ENCODE assay signal across 9 cellular contexts in genomic region chr12:71694099-71694820, GRCh38. TPM values are rescaled to one million over a fixed set of nuclear protein-coding genes. Genes with fewer than 3 reads are reported as not detected.
DNase-seq lines count a peak whose midpoint lies in the region; ATAC-seq, FAIRE-seq and TF ChIP-seq lines count a peak whose summit lies in the region.
"Had no signal": no experiment of that assay in that cellular context is flagged by ENCODE, and none has a peak within 500 bp of the region (broad histone marks: within the 10 kb centered on the region; RNA-seq: fewer than 3 reads in every experiment).

No MANE protein-coding gene starts in this region.

- no peak for TF ChIP-seq RAD21 in GM12878 (IDR thresholded peaks at IDR 0.05; ENCODE audit: insufficient read depth, low read depth, low read length)

- peak in 1 of 2 experiments; percentile 26; a peak in 1 of 4 replicates for TF ChIP-seq EP300 in GM12878 (IDR thresholded peaks at IDR 0.05; ENCODE audit: borderline replicate concordance in 1 of 2, control insufficient read depth in 1 of 2, low read depth in 2 of 2, low read length in 2 of 2)

- peaks cover 31% of the 10 kb centered on the region for H3K79me2 ChIP-seq in GM12878 (ENCODE audit: control insufficient read depth, insufficient read depth, low read length)

- in situ Hi-C loops in GM12878 (cut with MboI) = no loop called here

- H3K27ac ChIP-seq in GM12878 (ENCODE audit: control insufficient read depth, insufficient read depth) = peak overlapping the region; percentile 78
- H3K27ac ChIP-seq: 22Rv1 had no signal

- H3K4me1 ChIP-seq in GM12878 (ENCODE audit: control insufficient read depth, insufficient read depth, low read length) = peaks cover 35% of the 10 kb centered on the region

- no peaks in the 10 kb centered on the region for H4K20me1 ChIP-seq in GM12878 (ENCODE audit: control insufficient read depth, insufficient read depth)

- no peaks in the 10 kb centered on the region for H3K27me3 ChIP-seq in GM12878 (replicated peaks in 1 of 2; ENCODE audit: control insufficient read depth in 2 of 2, insufficient read depth in 2 of 2, low read length in 1 of 2)

- RAD21 ChIA-PET in GM12878 (lab: Charles Lee; ENCODE audit: unreplicated experiment) = interaction anchor here (1.0 to 3.2 kb wide), 4 partner anchors 8 to 60 kb away, joined by 4 to 14 read pairs (median 4); partner anchors contain the start of genes RAB21 and TMEM19

- DNase-seq in DMS 273 (lab: John Stamatoyannopoulos, UW; ENCODE audit: unreplicated experiment) (peak; percentile 38), DMS 273 treated with DMSO at 0.1 percent for 48 hours (lab: John Stamatoyannopoulos, UW) (no peak), GM12878 (ENCODE audit: low read depth, low spot score) (peak; percentile 79), NCI-H2227 treated with DMSO at 0.1 percent for 48 hours (lab: John Stamatoyannopoulos, UW) (no peak), posterior cingulate gyrus (no peak), inferior parietal cortex (ENCODE audit: extremely low spot score) (no peak)
- DNase-seq in stimulated activated naive CD8-positive, alpha-beta T cell treated with anti-CD3 and anti-CD28 coated beads, Interleukin-15, Interleukin-2, amounts not matched to agents 100 U/mL and 50 U/mL, for 24 hours = no peak

- H3K36me3 ChIP-seq in GM12878 (ENCODE audit: control insufficient read depth in 2 of 2, insufficient read depth in 2 of 2, low read length in 1 of 2) = peaks cover 0 to 7% of the 10 kb centered on the region in 2 experiments; a peak in 3 of 4 replicates

- FAIRE-seq in GM12878 (lab: Jason Lieb, UNC) = peak; percentile 65

- H2AFZ ChIP-seq in GM12878 (ENCODE audit: control insufficient read depth, low read depth, low read length) = peak overlapping the region; percentile 61

- no TSS peak for BruUV-seq in GM12878 (replicated peaks; lab: Mats Ljungman, UMichigan)

- POLR2A ChIA-PET in GM12878 (lab: Charles Lee) = interaction anchor here (0.7 to 1.0 kb wide), 2 partner anchors 31 to 32 kb away, joined by 3 read pairs; partner anchors contain the start of gene ZFC3H1

- ATAC-seq in HG03066 (IDR thresholded peaks at IDR 0.05; ENCODE audit: low read depth, unreplicated experiment) (peak; percentile 84), GM12878 (peak; percentile 86)
- ATAC-seq in stimulated activated naive CD8-positive, alpha-beta T cell treated with anti-CD3 and anti-CD28 coated beads, Interleukin-15, Interleukin-2, amounts not matched to agents 100 U/mL and 50 U/mL, for 24 hours = peak; percentile 32

- H3K9ac ChIP-seq in GM12878 (ENCODE audit: control insufficient read depth, insufficient read depth, low read length) = peak overlapping the region; percentile 40; the same call in 1 of the 2 replicates

- SMC1A ChIA-PET in GM12878 (lab: Charles Lee; ENCODE audit: uncharacterized antibody, unreplicated experiment) = interaction anchor here (0.6 to 2.8 kb wide), 12 partner anchors 8 to 262 kb away, joined by 3 to 16 read pairs (median 3); partner anchors contain the start of genes THAP2, TMEM19 and ZFC3H1

- CTCF ChIA-PET in GM12878 (lab: Yijun Ruan, JAX) = interaction anchor here (1.2 to 2.2 kb wide), 5 partner anchors 12 to 85 kb away, joined by 3 to 7 read pairs (median 3); partner anchors contain the start of gene THAP2

- TF ChIP-seq CTCF in GM12878 (IDR thresholded peaks at IDR 0.05 in 2 of 3, conservative IDR thresholded peaks at IDR 0.05 in 1 of 3; ENCODE audit: control insufficient read depth in 2 of 3, extremely low read depth in 1 of 3, insufficient read depth in 1 of 3, low read depth in 3 of 3, low read length in 3 of 3) = no peak

- H3K4me2 ChIP-seq in GM12878 (ENCODE audit: control insufficient read depth, insufficient read depth) = peak overlapping the region; percentile 90

- no peaks in the 10 kb centered on the region for H3K9me3 ChIP-seq in GM12878 (replicated peaks; ENCODE audit: control insufficient read depth, insufficient read depth, low read length)

- intact Hi-C loops in GM12878 (cut with micrococcal nuclease; ENCODE audit: unreplicated experiment) (no loop called here), posterior cingulate gyrus (cut with DNase I) (no loop called here)

- 0% methylated on average over 1 of the region's 1 CpG for WGBS in GM12878 (ENCODE audit: insufficient coverage, insufficient replicate concordance, low lambda C conversion rate, missing lambda C conversion rate)

- no peak for TF ChIP-seq POLR2A in GM12878 (IDR thresholded peaks at IDR 0.05; ENCODE audit: low read depth, low read length)

- H3K4me3 ChIP-seq in GM12878 = peak overlapping the region; percentile 30; the same call in 1 of the 2 replicates

TF ChIP-seq in GM12878, 131 proteins besides CTCF, POLR2A, EP300 and RAD21 (continues in another document):
- TF ChIP-seq FOXM1 (IDR thresholded peaks at IDR 0.05; ENCODE audit: low read depth, low read length) (0 out of 2 replicates have a peak, but pooled peaks have one; percentile 7), CREM (IDR thresholded peaks at IDR 0.05; ENCODE audit: low read depth) (no peak), ESRRA (IDR thresholded peaks at IDR 0.05; ENCODE audit: low read length) (no peak)

RNA-seq across cellular contexts. Expression of gene TMEM19, which starts 8.4 kb away (rescaled TPM):
- total RNA-seq in GM12878 (2013; cell fraction: nucleolus; rRNA removed) = 33.5 and 40.3 TPM in 2 replicates
- total RNA-seq in GM12878 (2014; rRNA removed) = 36.7 and 51.0 TPM in 2 replicates
- 38.4 and 41.4 TPM in 2 replicates for total RNA-seq in GM12878 (2014; rRNA removed; fragmentation: Illumina TruSeq; extraction: Trizol)
- total RNA-seq in GM12878 (2021) = 44.8 and 49.1 TPM in 2 replicates
- polyA plus RNA-seq in GM12878 (2011; ENCODE audit: low read depth) = 17.6 TPM
- 40.3 and 51.2 TPM in 2 replicates for polyA plus RNA-seq in GM12878 (2011; rRNA removed)
- polyA plus RNA-seq in GM12878 (2011; cell fraction: cytosol; rRNA removed) = 20.4 and 22.1 TPM in 2 replicates
- polyA plus RNA-seq in GM12878 (2011; cell fraction: nucleus; rRNA removed) = 12.5 and 16.4 TPM in 2 replicates
- polyA plus RNA-seq in GM12878 (2012) = 16.5 and 21.0 TPM in 2 replicates
- 26.4 and 26.7 TPM in 2 replicates for polyA plus RNA-seq in GM12878 (2014; fragmentation: Illumina TruSeq; extraction: Trizol)
- 10 to 100 TPM; 32.2 to 54.9 TPM for polyA plus RNA-seq in GM12878 (2014; fragmentation: Nextera tagmentation; extraction: Ambion mirVana)
- 37.6 and 41.3 TPM in 2 replicates for polyA plus RNA-seq in GM12878 (2014; rRNA removed)
- 10 to 100 TPM; 45.7 to 51.6 TPM for polyA plus RNA-seq in GM12878 (2016; fragmentation: Nextera tagmentation; extraction: Ambion mirVana)
- 57.9 and 62.6 TPM in 2 replicates for polyA minus RNA-seq in GM12878 (2011; rRNA and poly(A)+ RNA removed)
- 22.2 TPM in 2 replicates for polyA minus RNA-seq in GM12878 (2011; cell fraction: cytosol; rRNA and poly(A)+ RNA removed)
- 8.2 and 15.1 TPM in 2 replicates for polyA minus RNA-seq in GM12878 (2011; cell fraction: nucleus; rRNA and poly(A)+ RNA removed)

RNA-seq across cellular contexts. Expression of gene THAP2, which starts 30.2 kb away (rescaled TPM):
- total RNA-seq in GM12878 (2013; cell fraction: nucleolus; rRNA removed) = 19.8 and 21.9 TPM in 2 replicates
- total RNA-seq in GM12878 (2014; rRNA removed) = 5.1 and 6.6 TPM in 2 replicates
- total RNA-seq in GM12878 (2014; rRNA removed; fragmentation: Illumina TruSeq; extraction: Trizol) = 6.9 and 7.9 TPM in 2 replicates
- 4.6 and 5.1 TPM in 2 replicates for total RNA-seq in GM12878 (2021)
- 1.1 TPM for polyA plus RNA-seq in GM12878 (2011; ENCODE audit: low read depth)
- 4.8 and 9.8 TPM in 2 replicates for polyA plus RNA-seq in GM12878 (2011; rRNA removed)
- polyA plus RNA-seq in GM12878 (2011; cell fraction: cytosol; rRNA removed) = 1.2 and 1.4 TPM in 2 replicates
- polyA plus RNA-seq in GM12878 (2011; cell fraction: nucleus; rRNA removed) = 2.3 and 3.2 TPM in 2 replicates
- 3.7 and 4.7 TPM in 2 replicates for polyA plus RNA-seq in GM12878 (2012)
- polyA plus RNA-seq in GM12878 (2014; fragmentation: Illumina TruSeq; extraction: Trizol) = 6.7 and 10.6 TPM in 2 replicates
- polyA plus RNA-seq in GM12878 (2014; fragmentation: Nextera tagmentation; extraction: Ambion mirVana) = 10 to 100 TPM; 13.4 to 18.0 TPM
- polyA plus RNA-seq in GM12878 (2014; rRNA removed) = 3.9 and 4.1 TPM in 2 replicates
- 10 to 100 TPM; 11.5 to 11.8 TPM for polyA plus RNA-seq in GM12878 (2016; fragmentation: Nextera tagmentation; extraction: Ambion mirVana)
- polyA minus RNA-seq in GM12878 (2011; rRNA and poly(A)+ RNA removed) = 2.7 and 3.9 TPM in 2 replicates
- polyA minus RNA-seq in GM12878 (2011; cell fraction: cytosol; rRNA and poly(A)+ RNA removed) = 1.5 and 2.2 TPM in 2 replicates
- 6.2 and 6.5 TPM in 2 replicates for polyA minus RNA-seq in GM12878 (2011; cell fraction: nucleus; rRNA and poly(A)+ RNA removed)

RNA-seq across cellular contexts. Expression of gene ZFC3H1, which starts 30.6 kb away (rescaled TPM):
- 316 TPM in 2 replicates for total RNA-seq in GM12878 (2013; cell fraction: nucleolus; rRNA removed)
- total RNA-seq in GM12878 (2014; rRNA removed) = 27.1 and 29.7 TPM in 2 replicates
- total RNA-seq in GM12878 (2014; rRNA removed; fragmentation: Illumina TruSeq; extraction: Trizol) = 23.5 and 28.6 TPM in 2 replicates
- total RNA-seq in GM12878 (2021) = 35.1 and 40.1 TPM in 2 replicates
- 17.8 TPM for polyA plus RNA-seq in GM12878 (2011; ENCODE audit: low read depth)
- polyA plus RNA-seq in GM12878 (2011; rRNA removed) = 88.7 and 146 TPM in 2 replicates
- 24.7 and 27.1 TPM in 2 replicates for polyA plus RNA-seq in GM12878 (2011; cell fraction: cytosol; rRNA removed)
- 189 and 236 TPM in 2 replicates for polyA plus RNA-seq in GM12878 (2011; cell fraction: nucleus; rRNA removed)
- polyA plus RNA-seq in GM12878 (2012) = 25.4 and 33.2 TPM in 2 replicates
- 67.8 and 76.1 TPM in 2 replicates for polyA plus RNA-seq in GM12878 (2014; fragmentation: Illumina TruSeq; extraction: Trizol)
- 10 to 100 TPM; 11.2 to 14.6 TPM for polyA plus RNA-seq in GM12878 (2014; fragmentation: Nextera tagmentation; extraction: Ambion mirVana)
- 38.3 and 40.9 TPM in 2 replicates for polyA plus RNA-seq in GM12878 (2014; rRNA removed)
- polyA plus RNA-seq in GM12878 (2016; fragmentation: Nextera tagmentation; extraction: Ambion mirVana) = 10 to 100 TPM; 23.5 to 24.8 TPM
- polyA minus RNA-seq in GM12878 (2011; rRNA and poly(A)+ RNA removed) = 39.5 and 41.9 TPM in 2 replicates
- 13.4 and 16.2 TPM in 2 replicates for polyA minus RNA-seq in GM12878 (2011; cell fraction: cytosol; rRNA and poly(A)+ RNA removed)
- 69.5 and 115 TPM in 2 replicates for polyA minus RNA-seq in GM12878 (2011; cell fraction: nucleus; rRNA and poly(A)+ RNA removed)

Comparison
In these comparisons a context has a peak if more than half of its experiments do, and no peak if none do; other contexts are left out.
1. DNase-seq: peak in DMS 273 (single experiment) and GM12878 (single experiment); none in DMS 273 treated with DMSO at 0.1 percent for 48 hours (single experiment), stimulated activated naive CD8-positive, alpha-beta T cell treated with anti-CD3 and anti-CD28 coated beads, Interleukin-15, Interleukin-2, amounts not matched to agents 100 U/mL and 50 U/mL, for 24 hours (single experiment), NCI-H2227 treated with DMSO at 0.1 percent for 48 hours (single experiment), posterior cingulate gyrus (0 of 10) and inferior parietal cortex (single experiment).
2. ATAC-seq: peak in every context shown above with its lines; median percentile 86 in GM12878; 84 in HG03066; 32 in stimulated activated naive CD8-positive, alpha-beta T cell treated with anti-CD3 and anti-CD28 coated beads, Interleukin-15, Interleukin-2, amounts not matched to agents 100 U/mL and 50 U/mL, for 24 hours.